ENCODE assay signal across 1 cellular context in genomic region chr7:82481499-82482097, GRCh38.
TF ChIP-seq lines count a peak whose summit lies in the region.

No MANE protein-coding gene starts in this region.

TF ChIP-seq in H1, 55 proteins besides CTCF, POLR2A, EP300 and RAD21 (continued from another document):
- TF ChIP-seq CHD1 (IDR thresholded peaks at IDR 0.05; ENCODE audit: low read depth, low read length) (no peak), NRF1 (IDR thresholded peaks at IDR 0.05; ENCODE audit: low read depth, low read length) (no peak), CEBPB (IDR thresholded peaks at IDR 0.05; ENCODE audit: low read depth, low read length) (no peak), TEAD4 (IDR thresholded peaks at IDR 0.05; ENCODE audit: low read depth, low read length) (no peak), SRF (IDR thresholded peaks at IDR 0.05; ENCODE audit: low read depth, low read length) (no peak), SP4 (IDR thresholded peaks at IDR 0.05; ENCODE audit: low read length) (no peak), CREB1 (IDR thresholded peaks at IDR 0.05) (no peak), GTF2F1 (IDR thresholded peaks at IDR 0.05; ENCODE audit: borderline replicate concordance, low read depth, low read length) (no peak), RNF2 (IDR thresholded peaks at IDR 0.05; ENCODE audit: borderline replicate concordance, low read depth, low read length, missing control alignments, poor library complexity, severe bottlenecking) (no peak), USF2 (IDR thresholded peaks at IDR 0.05; ENCODE audit: low read length) (no peak), MAX (IDR thresholded peaks at IDR 0.05) (no peak), BACH1 (IDR thresholded peaks at IDR 0.05; ENCODE audit: low read length) (no peak)
